Comparison of ENCODE assay signal across 8 cellular contexts in genomic region chr13:20924758-20925394, GRCh38. TPM values are rescaled to one million over a fixed set of nuclear protein-coding genes. Genes with fewer than 3 reads are reported as not detected.
A peak's percentile ranks its signal among the peaks of the same experiment; 100 is the strongest.
DNase-seq lines count a peak whose midpoint lies in the region; ATAC-seq and TF ChIP-seq lines count a peak whose summit lies in the region.

No MANE protein-coding gene starts in this region.

- ATAC-seq in lung (ENCODE audit: insufficient read depth, low FRiP score): no peak
- ATAC-seq in GM18868 (IDR thresholded peaks at IDR 0.05; ENCODE audit: unreplicated experiment): no peak

- H3K27me3 ChIP-seq in A673 (replicated peaks; ENCODE audit: insufficient read depth, low read depth, low read length, poor library complexity) (no peaks in the 10 kb centered on the region), lung (ENCODE audit: control insufficient read depth, insufficient read depth) (no peaks in the 10 kb centered on the region)

- BruUV-seq in A673 (replicated peaks; lab: Mats Ljungman, UMichigan): no TSS peak

- peak; percentile 88 for DNase-seq in A673 (ENCODE audit: low spot score)
- peak; percentile 45 for DNase-seq in GM20000 (ENCODE audit: low spot score)
- peak; percentile 65 for DNase-seq in NCI-H526 treated with DMSO at 0.1 percent for 48 hours (lab: John Stamatoyannopoulos, UW)
- DNase-seq in activated CD4-positive, alpha-beta T cell treated with anti-CD3 and anti-CD28 coated beads, Interleukin-2, amount 10 ng/mL, durations not matched to agents 7 days and 5 days: peak; percentile 84
- peak; percentile 93 for DNase-seq in dermis blood vessel endothelial cell
- DNase-seq in lung (ENCODE audit: low spot score): peak; percentile 83
- peak; percentile 72 for DNase-seq in stimulated activated CD8-positive, alpha-beta memory T cell treated with anti-CD3 and anti-CD28 coated beads, Interleukin-12 subunit alpha, Interleukin-12 subunit beta, amount 100 ng/mL, for 1 hour (ENCODE audit: low read depth)

- no peaks in the 10 kb centered on the region for H3K36me3 Mint-ChIP-seq in activated CD4-positive, alpha-beta T cell treated with anti-CD3 and anti-CD28 coated beads, Interleukin-2, amount 10 ng/mL, durations not matched to agents 7 days and 5 days (ENCODE audit: low read depth)

- 26 to 36% methylated on average over 3 of the region's 3 CpGs for WGBS in lung, 2 donors

- peak; percentile 85 for TF ChIP-seq CTCF in A673 (conservative IDR thresholded peaks at IDR 0.05; ENCODE audit: low read depth, low read length)
- peak; percentile 73 for TF ChIP-seq CTCF in GM20000 (IDR thresholded peaks at IDR 0.05; ENCODE audit: extremely low read depth, missing control alignments)
- TF ChIP-seq CTCF in lung (IDR thresholded peaks at IDR 0.05; ENCODE audit: control extremely low read depth, extremely low read depth): peak; percentile 61

- intact Hi-C loops in A673 (cut with micrococcal nuclease; ENCODE audit: unreplicated experiment): loop anchor here (1.0 to 10.0 kb wide), 4 partner anchors 100 to 740 kb away; no protein-coding TSS in a partner anchor

- no peak overlapping the region for H3K4me3 ChIP-seq in A673 (ENCODE audit: low read depth, low read length, poor library complexity, severe bottlenecking)
- no peak overlapping the region for H3K4me3 ChIP-seq in lung

- no peaks in the 10 kb centered on the region for H3K4me1 ChIP-seq in A673 (ENCODE audit: insufficient read depth, low read length, poor library complexity, severe bottlenecking)
- no peaks in the 10 kb centered on the region for H3K4me1 ChIP-seq in lung (ENCODE audit: control insufficient read depth in 2 of 2, insufficient read depth in 2 of 2, low read length in 2 of 2)

- H3K4me1 Mint-ChIP-seq in activated CD4-positive, alpha-beta T cell treated with anti-CD3 and anti-CD28 coated beads, Interleukin-2, amount 10 ng/mL, durations not matched to agents 7 days and 5 days: no peaks in the 10 kb centered on the region

- H3K9me3 ChIP-seq in A673 (ENCODE audit: low read depth, low read length, poor library complexity, severe bottlenecking) (no peaks in the 10 kb centered on the region), lung (ENCODE audit: control insufficient read depth in 2 of 2, insufficient read depth in 1 of 2, low read length in 1 of 2) (no peaks in the 10 kb centered on the region)

- CTCF ChIA-PET in A673 (lab: Charles Lee): interaction anchor here (0.6 to 1.5 kb wide), 7 partner anchors 9 to 431 kb away, joined by 3 to 14 read pairs (median 4); no protein-coding TSS in a partner anchor
- CTCF ChIA-PET in activated CD4-positive, alpha-beta T cell treated with anti-CD3 and anti-CD28 coated beads, Interleukin-2, amount 10 ng/mL, durations not matched to agents 7 days and 5 days (lab: Charles Lee): interaction anchor here (0.6 to 1.5 kb wide), 9 partner anchors 22 to 727 kb away, joined by 3 to 6 read pairs (median 4); partner anchors contain the start of gene IL17D

- no peak overlapping the region for H3K27ac Mint-ChIP-seq in activated CD4-positive, alpha-beta T cell treated with anti-CD3 and anti-CD28 coated beads, Interleukin-2, amount 10 ng/mL, durations not matched to agents 7 days and 5 days

- H3K27ac ChIP-seq in A673 (ENCODE audit: low read depth, low read length, poor library complexity, severe bottlenecking) (no peak overlapping the region), lung (ENCODE audit: low read depth in 1 of 2, low read length in 1 of 2) (no peak overlapping the region)

- H3K9me3 Mint-ChIP-seq in activated CD4-positive, alpha-beta T cell treated with anti-CD3 and anti-CD28 coated beads, Interleukin-2, amount 10 ng/mL, durations not matched to agents 7 days and 5 days: no peaks in the 10 kb centered on the region

- POLR2A ChIA-PET in A673 (lab: Charles Lee; ENCODE audit: low non-redundant PET): interaction anchor here (0.7 kb wide), 2 partner anchors 56 to 749 kb away, joined by 3 to 6 read pairs; no protein-coding TSS in a partner anchor
- POLR2A ChIA-PET in activated CD4-positive, alpha-beta T cell treated with anti-CD3 and anti-CD28 coated beads, Interleukin-2, amount 10 ng/mL, durations not matched to agents 7 days and 5 days (lab: Charles Lee): interaction anchor here (0.6 kb wide), 2 partner anchors 428 to 459 kb away, joined by 4 to 9 read pairs; no protein-coding TSS in a partner anchor

- H3K36me3 ChIP-seq in A673 (ENCODE audit: insufficient read depth, low read length, poor library complexity, severe bottlenecking) (no peaks in the 10 kb centered on the region), lung (ENCODE audit: control insufficient read depth in 2 of 2, insufficient read depth in 2 of 2, low read length in 2 of 2) (no peaks in the 10 kb centered on the region)

- H3K4me3 Mint-ChIP-seq in activated CD4-positive, alpha-beta T cell treated with anti-CD3 and anti-CD28 coated beads, Interleukin-2, amount 10 ng/mL, durations not matched to agents 7 days and 5 days: no peak overlapping the region

- H3K27me3 Mint-ChIP-seq in activated CD4-positive, alpha-beta T cell treated with anti-CD3 and anti-CD28 coated beads, Interleukin-2, amount 10 ng/mL, durations not matched to agents 7 days and 5 days: no peaks in the 10 kb centered on the region

RNA-seq across cellular contexts. Expression of gene XPO4, which starts 22.3 kb away (rescaled TPM):
- 34.5 and 39.8 TPM in 2 replicates for total RNA-seq in A673 (2021)
- 10 to 100 TPM; 18.9 to 19.0 TPM for total RNA-seq in activated CD4-positive, alpha-beta T cell treated with anti-CD3 and anti-CD28 coated beads, Interleukin-2, amount 10 ng/mL, durations not matched to agents 7 days and 5 days
- 27.9 and 38.5 TPM in 2 replicates for total RNA-seq in dermis blood vessel endothelial cell
- total RNA-seq in lung: 10 to 100 TPM; 14.4 to 25.5 TPM
- 1 to 10 TPM; 3.1 to 5.4 TPM for polyA plus RNA-seq in lung
